6 cellular contexts compared by ENCODE assay signal in the genomic region with DNA sequence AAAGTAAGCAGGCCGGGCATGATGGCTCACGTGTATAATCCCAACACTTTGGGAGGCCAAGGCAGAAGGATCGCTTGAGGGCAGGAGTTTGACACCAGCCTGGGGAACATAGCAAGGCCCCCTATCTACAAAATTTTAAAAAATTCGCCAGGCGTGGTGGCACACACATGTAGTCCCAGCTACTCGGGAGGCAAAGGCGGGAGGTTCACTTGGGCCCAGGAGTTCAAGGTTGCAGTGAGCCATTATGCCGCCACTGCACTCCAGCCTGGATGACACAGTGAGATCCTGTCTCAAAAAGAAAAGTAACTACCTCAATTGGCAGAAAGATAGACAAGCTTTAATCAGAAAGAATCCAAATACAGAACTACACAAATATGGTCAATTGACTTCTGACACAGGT. TPM values are rescaled to one million over a fixed set of nuclear protein-coding genes. Genes with fewer than 3 reads are reported as not detected.
"Had no signal": no experiment of that assay in that cellular context is flagged by ENCODE, and none has a peak within 500 bp of the region (broad histone marks: within the 10 kb centered on the region; RNA-seq: fewer than 3 reads in every experiment).

No MANE protein-coding gene starts in this region.

- DNase-seq: GM23248, GOT3, H9, HCEC 1CT, IMR-90 had no signal

- H3K9ac ChIP-seq: GM23248 had no signal

- H3K27ac Mint-ChIP-seq: H9 had no signal

- H3K4me3 Mint-ChIP-seq: H9 had no signal

- ATAC-seq: K562 had no signal

- H3K27ac ChIP-seq: GM23248 had no signal

- H3K9me3 Mint-ChIP-seq: H9 had no signal

- H2AFZ ChIP-seq: GM23248 had no signal

- FAIRE-seq: K562 had no signal

- H3K4me3 ChIP-seq: GM23248, K562 had no signal

RNA-seq across cellular contexts. Expression of a gene that starts 31.0 kb away (rescaled TPM):
- polyA plus RNA-seq: K562 had no signal
